29 cellular contexts compared by ENCODE assay signal in genomic region chr4:169412046-169412445, GRCh38.
DNase-seq lines count a peak whose midpoint lies in the region; ATAC-seq, FAIRE-seq and TF ChIP-seq lines count a peak whose summit lies in the region.
"Had no signal": no experiment of that assay in that cellular context is flagged by ENCODE, and none has a peak within 500 bp of the region (broad histone marks: within the 10 kb centered on the region; RNA-seq: fewer than 3 reads in every experiment).

No MANE protein-coding gene starts in this region.

- no peaks in the 10 kb centered on the region for H3K9me2 ChIP-seq in GM23248 (ENCODE audit: insufficient read depth)
- H3K9me2 ChIP-seq: SK-N-SH had no signal

- intact Hi-C loops in CD4-positive, alpha-beta memory T cell (cut with micrococcal nuclease), result no loop called here
- intact Hi-C loops in left colon (cut with DNase I, micrococcal nuclease), result no loop called here

- H3K27me3 ChIP-seq in CD4-positive, alpha-beta memory T cell (ENCODE audit: insufficient read depth, low read length), result no peaks in the 10 kb centered on the region
- H3K27me3 ChIP-seq in GM23248 (replicated peaks; ENCODE audit: insufficient read depth) (no peaks in the 10 kb centered on the region), suprapubic skin (no peaks in the 10 kb centered on the region)
- H3K27me3 ChIP-seq: ovary, tibial artery had no signal

- H3K4me1 ChIP-seq in CD4-positive, alpha-beta memory T cell (ENCODE audit: insufficient read depth, low read length), result peaks cover 22% of the 10 kb centered on the region
- no peaks in the 10 kb centered on the region for H3K4me1 ChIP-seq in GM23248 (ENCODE audit: insufficient read depth)
- peaks cover 4% of the 10 kb centered on the region for H3K4me1 ChIP-seq in suprapubic skin
- H3K4me1 ChIP-seq: tibial artery had no signal

- H3K9me3 ChIP-seq in CD4-positive, alpha-beta memory T cell (ENCODE audit: control insufficient read depth in 1 of 2, low read length in 2 of 2), result no peaks in the 10 kb centered on the region
- H3K9me3 ChIP-seq in GM23248 (ENCODE audit: low read depth) (no peaks in the 10 kb centered on the region), suprapubic skin (no peaks in the 10 kb centered on the region)
- H3K9me3 ChIP-seq: ovary, SK-N-SH, tibial artery had no signal

- H3K4me3 Mint-ChIP-seq in CD4-positive, alpha-beta memory T cell, result no peak overlapping the region
- no peak overlapping the region for H3K4me3 Mint-ChIP-seq in T-cell
- no peak overlapping the region for H3K4me3 Mint-ChIP-seq in WTC11
- H3K4me3 Mint-ChIP-seq: activated CD4-positive, alpha-beta T cell treated with anti-CD3 and anti-CD28 coated beads, Interleukin-2, amount 10 ng/mL, durations not matched to agents 7 days and 5 days; mesothelial cell of epicardium; nephron progenitor cell had no signal

- no peaks in the 10 kb centered on the region for H4K20me1 ChIP-seq in GM23248 (ENCODE audit: insufficient read depth)

- H3F3A ChIP-seq in GM23248 (ENCODE audit: insufficient read depth), result 0 out of 2 replicates have a peak, but pooled peaks cover 3% of the 10 kb centered on the region

- H3K36me3 ChIP-seq in CD4-positive, alpha-beta memory T cell (ENCODE audit: insufficient read depth, low read length), result no peaks in the 10 kb centered on the region
- H3K36me3 ChIP-seq in GM23248 (ENCODE audit: low read depth), result no peaks in the 10 kb centered on the region
- H3K36me3 ChIP-seq in suprapubic skin, result no peaks in the 10 kb centered on the region
- H3K36me3 ChIP-seq: ovary, tibial artery, WERI-Rb-1 had no signal

- H3K9me3 Mint-ChIP-seq in CD4-positive, alpha-beta memory T cell, result no peaks in the 10 kb centered on the region
- H3K9me3 Mint-ChIP-seq in T-cell (no peaks in the 10 kb centered on the region), WTC11 (no peaks in the 10 kb centered on the region)
- H3K9me3 Mint-ChIP-seq: activated CD4-positive, alpha-beta T cell treated with anti-CD3 and anti-CD28 coated beads, Interleukin-2, amount 10 ng/mL, durations not matched to agents 7 days and 5 days; mesothelial cell of epicardium; nephron progenitor cell had no signal

- no peaks in the 10 kb centered on the region for H3K79me2 ChIP-seq in GM23248 (ENCODE audit: insufficient read depth)

- ATAC-seq in T-cell (replicated peaks in 1 of 4) (no peak), left colon (peak; percentile 52), WTC11 (no peak), HG03439 (IDR thresholded peaks at IDR 0.05; ENCODE audit: unreplicated experiment) (no peak)
- ATAC-seq: right cardiac atrium had no signal

- no peak overlapping the region for H2AFZ ChIP-seq in GM23248

- TF ChIP-seq CTCF in WTC11 (IDR thresholded peaks at IDR 0.05) (no peak), suprapubic skin (IDR thresholded peaks at IDR 0.05) (no peak)

- FAIRE-seq in GM12892 (lab: Jason Lieb, UNC), result peak; percentile 60
- FAIRE-seq: D721Med, endothelial cell of umbilical vein, H1 had no signal

- POLR2A ChIA-PET in CD4-positive, alpha-beta memory T cell (lab: Charles Lee; ENCODE audit: partially characterized antibody), result interaction anchor here (1.9 kb wide), 1 partner anchor 402 kb away, joined by 7 read pairs; the partner anchor contains the start of gene CBR4
- POLR2A ChIA-PET in T-cell (lab: Charles Lee) (no interaction called here), WTC11 (lab: Charles Lee) (no interaction called here)

- no peak for TF ChIP-seq EP300 in suprapubic skin (IDR thresholded peaks at IDR 0.05)

- no peak overlapping the region for H3K4me2 ChIP-seq in GM23248 (ENCODE audit: unreplicated experiment)
- H3K4me2 ChIP-seq: SK-N-SH had no signal

- H3K9ac ChIP-seq in GM23248, result no peak overlapping the region
- H3K9ac ChIP-seq: SK-N-SH had no signal

- peaks cover 2 to 3% of the 10 kb centered on the region in 2 donors for H3K36me3 Mint-ChIP-seq in CD4-positive, alpha-beta memory T cell
- peaks cover 10% of the 10 kb centered on the region for H3K36me3 Mint-ChIP-seq in T-cell
- H3K36me3 Mint-ChIP-seq in WTC11, result no peaks in the 10 kb centered on the region
- H3K36me3 Mint-ChIP-seq: mesothelial cell of epicardium had no signal

- TF ChIP-seq POLR2A in GM12892 (IDR thresholded peaks at IDR 0.05; ENCODE audit: low read depth, low read length) (no peak), suprapubic skin (IDR thresholded peaks at IDR 0.05) (no peak)

- H3K27ac Mint-ChIP-seq in CD4-positive, alpha-beta memory T cell, result peak overlapping the region in 5 of 7 donors; percentile 27 to 75 (median 68)
- H3K27ac Mint-ChIP-seq in T-cell (peak overlapping the region; percentile 36 to 64), WTC11 (no peak overlapping the region)
- H3K27ac Mint-ChIP-seq: mesothelial cell of epicardium, nephron progenitor cell had no signal

- peaks cover 13 to 31% (median 15%) of the 10 kb centered on the region in 4 donors for H3K4me1 Mint-ChIP-seq in CD4-positive, alpha-beta memory T cell
- peaks cover 28 to 34% (median 29%) of the 10 kb centered on the region in 3 donors for H3K4me1 Mint-ChIP-seq in T-cell
- H3K4me1 Mint-ChIP-seq in WTC11, result peaks cover 16% of the 10 kb centered on the region

- CTCF ChIA-PET in CD4-positive, alpha-beta memory T cell (lab: Charles Lee; ENCODE audit: partially characterized antibody), result no interaction called here
- CTCF ChIA-PET in T-cell (lab: Charles Lee) (no interaction called here), WTC11 (lab: Charles Lee) (no interaction called here)

- no peak overlapping the region for H3K27ac ChIP-seq in CD4-positive, alpha-beta memory T cell (ENCODE audit: low read depth, low read length)
- H3K27ac ChIP-seq in GM23248 (no peak overlapping the region), suprapubic skin (no peak overlapping the region)
- H3K27ac ChIP-seq: C4-2B, ovary, tibial artery, WERI-Rb-1 had no signal

- H3K27me3 Mint-ChIP-seq in CD4-positive, alpha-beta memory T cell, result no peaks in the 10 kb centered on the region
- H3K27me3 Mint-ChIP-seq in T-cell (no peaks in the 10 kb centered on the region), WTC11 (ENCODE audit: low read depth) (no peaks in the 10 kb centered on the region)
- H3K27me3 Mint-ChIP-seq: activated CD4-positive, alpha-beta T cell treated with anti-CD3 and anti-CD28 coated beads, Interleukin-2, amount 10 ng/mL, durations not matched to agents 7 days and 5 days had no signal

- no peak overlapping the region for H3K4me3 ChIP-seq in CD4-positive, alpha-beta memory T cell (ENCODE audit: low read length in 2 of 2)
- H3K4me3 ChIP-seq in GM23248, result no peak overlapping the region
- no peak overlapping the region for H3K4me3 ChIP-seq in suprapubic skin
- H3K4me3 ChIP-seq: ovary, tibial artery had no signal

- in situ Hi-C loops in GM23248 (cut with MboI), result no loop called here

- DNase-seq in CD4-positive, alpha-beta memory T cell, result no peak
- DNase-seq in GM12892 (ENCODE audit: insufficient read length) (no peak), T-cell (no peak), left colon (no peak), WTC11 (ENCODE audit: low spot score) (no peak), GM23248 (no peak), suprapubic skin (ENCODE audit: low spot score in 2 of 2) (no peak)
- DNase-seq: activated CD4-positive, alpha-beta T cell treated with anti-CD3 and anti-CD28 coated beads, Interleukin-2, amount 10 ng/mL, durations not matched to agents 7 days and 5 days; activated CD8-positive, alpha-beta memory T cell treated with anti-CD3 and anti-CD28 coated beads, Interleukin-2, amount 50 U/mL, for 48 hours; activated effector memory CD4-positive, alpha-beta T cell treated with anti-CD3 and anti-CD28 coated beads, Interleukin-2, amount 50 U/mL, for 16 hours; EL; KG1; MM.1S; NCI-H1417 treated with DMSO at 0.1 percent for 48 hours; NCI-H524 treated with DMSO at 0.1 percent for 48 hours; nephron progenitor cell; ovary; right cardiac atrium; SK-N-SH; stimulated activated CD4-positive, alpha-beta T cell treated with anti-CD3 and anti-CD28 coated beads, Interleukin-4, amount 100 ng/mL, for 4 hours; stimulated activated naive CD4-positive, alpha-beta T cell treated with Interleukin-2 at 50 U/mL for 16 hours; tibial artery; WERI-Rb-1 had no signal

TF ChIP-seq in WTC11, 78 proteins besides CTCF, POLR2A, EP300 and RAD21:
- TF ChIP-seq OVOL2 (CRISPR knock-in tag; IDR thresholded peaks at IDR 0.05; ENCODE audit: borderline replicate concordance) (no peak), FOXJ3 (CRISPR knock-in tag; IDR thresholded peaks at IDR 0.05; ENCODE audit: borderline replicate concordance) (no peak), TP53 (CRISPR knock-in tag; IDR thresholded peaks at IDR 0.05) (no peak), ZNF219 (CRISPR knock-in tag; IDR thresholded peaks at IDR 0.05; ENCODE audit: borderline replicate concordance) (no peak), ZNF423 (CRISPR knock-in tag; IDR thresholded peaks at IDR 0.05) (no peak), JUN (CRISPR knock-in tag; IDR thresholded peaks at IDR 0.05) (no peak), HMGA2 (CRISPR knock-in tag; IDR thresholded peaks at IDR 0.05) (no peak), NR1H2 (CRISPR knock-in tag; IDR thresholded peaks at IDR 0.05) (no peak), NFYB (CRISPR knock-in tag; conservative IDR thresholded peaks at IDR 0.05; ENCODE audit: low read depth) (no peak)
- TF ChIP-seq, protein P1, sequence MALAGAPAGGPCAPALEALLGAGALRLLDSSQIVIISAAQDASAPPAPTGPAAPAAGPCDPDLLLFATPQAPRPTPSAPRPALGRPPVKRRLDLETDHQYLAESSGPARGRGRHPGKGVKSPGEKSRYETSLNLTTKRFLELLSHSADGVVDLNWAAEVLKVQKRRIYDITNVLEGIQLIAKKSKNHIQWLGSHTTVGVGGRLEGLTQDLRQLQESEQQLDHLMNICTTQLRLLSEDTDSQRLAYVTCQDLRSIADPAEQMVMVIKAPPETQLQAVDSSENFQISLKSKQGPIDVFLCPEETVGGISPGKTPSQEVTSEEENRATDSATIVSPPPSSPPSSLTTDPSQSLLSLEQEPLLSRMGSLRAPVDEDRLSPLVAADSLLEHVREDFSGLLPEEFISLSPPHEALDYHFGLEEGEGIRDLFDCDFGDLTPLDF (CRISPR knock-in tag; IDR thresholded peaks at IDR 0.05), result no peak
